ENCODE assay signal across 1 cellular context in the genomic region with DNA sequence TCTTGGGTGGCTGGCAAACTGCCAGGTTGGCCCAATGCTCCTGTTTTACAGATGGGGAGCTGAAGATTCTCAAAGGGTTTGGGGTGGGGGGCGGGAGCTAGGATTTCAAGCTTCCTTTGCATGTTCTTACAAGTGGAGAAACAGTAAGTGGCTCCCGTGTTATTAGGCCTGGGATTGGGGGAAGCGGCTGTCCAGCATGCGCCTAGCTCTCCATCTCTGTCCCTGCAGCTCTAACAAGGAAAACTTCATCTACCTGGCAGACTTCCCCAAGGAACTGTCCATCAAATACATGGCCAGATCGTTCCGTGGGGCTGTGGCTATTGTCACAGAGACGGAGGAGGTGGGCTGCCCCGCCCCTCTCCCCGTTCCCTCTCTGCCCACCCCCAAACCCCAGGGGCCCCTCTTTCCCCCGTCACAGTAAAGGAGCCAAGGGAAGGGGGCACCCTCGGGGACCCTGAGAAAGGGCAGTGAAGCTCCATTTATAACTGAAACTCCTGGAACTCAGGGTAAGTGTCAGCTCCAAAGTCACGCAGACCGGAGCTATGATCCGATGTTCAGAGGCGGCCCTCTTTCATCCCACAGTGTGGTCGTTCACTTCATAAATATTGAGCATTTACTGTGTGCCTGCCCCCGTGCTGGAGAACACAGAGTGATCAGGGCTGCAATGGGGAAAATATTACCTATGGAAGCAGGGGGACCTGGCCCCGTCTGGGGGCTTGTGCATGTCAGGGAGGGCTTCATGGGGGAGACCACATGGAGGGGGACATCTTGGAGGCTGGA.
TF ChIP-seq lines count a peak whose summit lies in the region.

No MANE protein-coding gene starts in this region.

TF ChIP-seq in Ishikawa, 13 proteins besides CTCF, POLR2A, EP300 and RAD21:
- TF ChIP-seq, protein P1, sequence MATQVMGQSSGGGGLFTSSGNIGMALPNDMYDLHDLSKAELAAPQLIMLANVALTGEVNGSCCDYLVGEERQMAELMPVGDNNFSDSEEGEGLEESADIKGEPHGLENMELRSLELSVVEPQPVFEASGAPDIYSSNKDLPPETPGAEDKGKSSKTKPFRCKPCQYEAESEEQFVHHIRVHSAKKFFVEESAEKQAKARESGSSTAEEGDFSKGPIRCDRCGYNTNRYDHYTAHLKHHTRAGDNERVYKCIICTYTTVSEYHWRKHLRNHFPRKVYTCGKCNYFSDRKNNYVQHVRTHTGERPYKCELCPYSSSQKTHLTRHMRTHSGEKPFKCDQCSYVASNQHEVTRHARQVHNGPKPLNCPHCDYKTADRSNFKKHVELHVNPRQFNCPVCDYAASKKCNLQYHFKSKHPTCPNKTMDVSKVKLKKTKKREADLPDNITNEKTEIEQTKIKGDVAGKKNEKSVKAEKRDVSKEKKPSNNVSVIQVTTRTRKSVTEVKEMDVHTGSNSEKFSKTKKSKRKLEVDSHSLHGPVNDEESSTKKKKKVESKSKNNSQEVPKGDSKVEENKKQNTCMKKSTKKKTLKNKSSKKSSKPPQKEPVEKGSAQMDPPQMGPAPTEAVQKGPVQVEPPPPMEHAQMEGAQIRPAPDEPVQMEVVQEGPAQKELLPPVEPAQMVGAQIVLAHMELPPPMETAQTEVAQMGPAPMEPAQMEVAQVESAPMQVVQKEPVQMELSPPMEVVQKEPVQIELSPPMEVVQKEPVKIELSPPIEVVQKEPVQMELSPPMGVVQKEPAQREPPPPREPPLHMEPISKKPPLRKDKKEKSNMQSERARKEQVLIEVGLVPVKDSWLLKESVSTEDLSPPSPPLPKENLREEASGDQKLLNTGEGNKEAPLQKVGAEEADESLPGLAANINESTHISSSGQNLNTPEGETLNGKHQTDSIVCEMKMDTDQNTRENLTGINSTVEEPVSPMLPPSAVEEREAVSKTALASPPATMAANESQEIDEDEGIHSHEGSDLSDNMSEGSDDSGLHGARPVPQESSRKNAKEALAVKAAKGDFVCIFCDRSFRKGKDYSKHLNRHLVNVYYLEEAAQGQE (IDR thresholded peaks at IDR 0.05; ENCODE audit: low read depth): peak; percentile 20; the same call in 1 of the 2 replicates
- TF ChIP-seq TAF1 (IDR thresholded peaks at IDR 0.05; ENCODE audit: low read depth) (no peak), ZBTB7A (IDR thresholded peaks at IDR 0.05; ENCODE audit: low read depth) (no peak), EGR1 (IDR thresholded peaks at IDR 0.05) (no peak)
